In genomic region chr12:120528861-120529525, GRCh38 we compare ENCODE assay signal across 1 cellular context.
A peak's percentile ranks its signal among the peaks of the same experiment; 100 is the strongest.
TF ChIP-seq lines count a peak whose summit lies in the region.

Gene COQ5 (minus strand): TSS chr12:120529158. CDS start chr12:120529141, 17 bp downstream.

TF ChIP-seq in WTC11, 78 proteins besides CTCF, POLR2A, EP300 and RAD21 (continued from another document):
- TF ChIP-seq HMGXB4 (CRISPR knock-in tag; IDR thresholded peaks at IDR 0.05) = peak; percentile 71; the same call in 1 of the 2 replicates
